In the genomic region with DNA sequence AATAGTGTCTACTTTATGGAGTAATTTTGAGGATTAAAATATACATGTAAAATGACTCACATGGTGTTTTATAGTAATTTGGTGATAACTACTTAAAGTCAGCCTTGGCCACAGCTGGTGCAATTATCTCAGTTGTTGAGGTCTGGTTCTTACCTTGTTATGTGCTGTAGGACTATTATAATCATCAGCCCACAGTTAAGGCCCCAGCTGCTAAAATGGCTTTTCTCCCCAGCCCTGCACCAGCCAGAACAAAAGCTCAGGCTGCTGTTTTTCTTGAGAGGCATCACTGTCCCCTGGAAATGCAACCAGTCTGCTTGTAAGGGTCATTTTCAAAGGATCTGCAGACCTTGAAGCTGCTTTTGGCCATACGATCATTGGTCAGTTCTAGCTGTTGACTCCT, we compare ENCODE assay signal across 24 cellular contexts.
"Had no signal": no experiment of that assay in that cellular context is flagged by ENCODE, and none has a peak within 500 bp of the region (broad histone marks: within the 10 kb centered on the region; RNA-seq: fewer than 3 reads in every experiment).

No MANE protein-coding gene starts in this region.

- ATAC-seq: activated CD8-positive, alpha-beta memory T cell treated with anti-CD3 and anti-CD28 coated beads, Interleukin-2, amount 10 ng/mL, durations not matched to agents 7 days and 5 days; foreskin keratinocyte; left ventricle myocardium superior; mucosa of descending colon; naive thymus-derived CD4-positive, alpha-beta T cell; right cardiac atrium had no signal

- H3K27me3 ChIP-seq: foreskin keratinocyte, suprapubic skin had no signal

- H3K9me3 ChIP-seq: suprapubic skin had no signal

- H3K27me3 Mint-ChIP-seq: activated CD4-positive, alpha-beta memory T cell treated with anti-CD3 and anti-CD28 coated beads for 36 hours; activated CD8-positive, alpha-beta memory T cell treated with anti-CD3 and anti-CD28 coated beads, Interleukin-2, amount 10 ng/mL, durations not matched to agents 7 days and 5 days; dendritic cell treated with granulocyte-macrophage colony-stimulating factor and Interleukin-4, amounts not matched to agents 40 ng/mL and 50 ng/mL, for 4 days; memory B cell; naive thymus-derived CD4-positive, alpha-beta T cell; progenitor cell of endocrine pancreas had no signal

- H3K4me1 ChIP-seq: foreskin keratinocyte, suprapubic skin had no signal

- H3K4me3 Mint-ChIP-seq: activated CD4-positive, alpha-beta memory T cell treated with anti-CD3 and anti-CD28 coated beads for 36 hours; activated CD8-positive, alpha-beta memory T cell treated with anti-CD3 and anti-CD28 coated beads, Interleukin-2, amount 10 ng/mL, durations not matched to agents 7 days and 5 days; dendritic cell treated with granulocyte-macrophage colony-stimulating factor and Interleukin-4, amounts not matched to agents 40 ng/mL and 50 ng/mL, for 4 days; memory B cell; naive thymus-derived CD4-positive, alpha-beta T cell had no signal

- H3K4me3 ChIP-seq: mucosa of descending colon, suprapubic skin had no signal

- H3K27ac ChIP-seq: foreskin keratinocyte, suprapubic skin had no signal

- H3K27ac Mint-ChIP-seq: activated CD4-positive, alpha-beta memory T cell treated with anti-CD3 and anti-CD28 coated beads for 36 hours; activated CD8-positive, alpha-beta memory T cell treated with anti-CD3 and anti-CD28 coated beads, Interleukin-2, amount 10 ng/mL, durations not matched to agents 7 days and 5 days; activated T-helper 2 cell treated with anti-CD3 and anti-CD28 coated beads, Interferon-gamma antibody, Interleukin-2, Interleukin-4, amounts not matched to agents 10 μg/mL and 5 μg/mL and 100 μg/mL, durations not matched to agents 14 hours and 24 hours and 36 hours; dendritic cell treated with granulocyte-macrophage colony-stimulating factor and Interleukin-4, amounts not matched to agents 40 ng/mL and 50 ng/mL, for 4 days; memory B cell; naive thymus-derived CD4-positive, alpha-beta T cell; progenitor cell of endocrine pancreas had no signal

- H3K4me1 Mint-ChIP-seq: activated CD8-positive, alpha-beta memory T cell treated with anti-CD3 and anti-CD28 coated beads, Interleukin-2, amount 10 ng/mL, durations not matched to agents 7 days and 5 days; memory B cell had no signal

- DNase-seq: activated CD4-positive, alpha-beta memory T cell treated with anti-CD3 and anti-CD28 coated beads for 36 hours; activated CD4-positive, alpha-beta T cell treated with anti-CD3 and anti-CD28 coated beads for 1 hour; activated CD8-positive, alpha-beta memory T cell treated with anti-CD3 and anti-CD28 coated beads, Interleukin-2, amount 10 ng/mL, durations not matched to agents 7 days and 5 days; activated naive CD4-positive, alpha-beta T cell treated with anti-CD3 and anti-CD28 coated beads, Interleukin-2, amount 50 U/mL, for 16 hours; activated T-cell treated with anti-CD3 and anti-CD28 coated beads, Interleukin-2, amount 50 U/mL, for 1 hour; effector memory CD4-positive, alpha-beta T cell; foreskin keratinocyte; glutamatergic neuron; kidney glomerular epithelial cell; left ventricle myocardium superior; mucosa of descending colon; naive thymus-derived CD4-positive, alpha-beta T cell; right cardiac atrium; small intestine; stimulated activated CD4-positive, alpha-beta T cell treated with anti-CD3 and anti-CD28 coated beads, Interleukin-4, amount 100 ng/mL, for 4 hours; stimulated activated CD8-positive, alpha-beta memory T cell treated with anti-CD3 and anti-CD28 coated beads, Interleukin-4, amount 100 ng/mL, for 48 hours; stimulated activated naive CD4-positive, alpha-beta T cell treated with Interleukin-2 at 50 U/mL for 16 hours; T1000; trophoblast cell had no signal

- H3K36me3 ChIP-seq: suprapubic skin had no signal
